9 cellular contexts compared by ENCODE assay signal in the genomic region with DNA sequence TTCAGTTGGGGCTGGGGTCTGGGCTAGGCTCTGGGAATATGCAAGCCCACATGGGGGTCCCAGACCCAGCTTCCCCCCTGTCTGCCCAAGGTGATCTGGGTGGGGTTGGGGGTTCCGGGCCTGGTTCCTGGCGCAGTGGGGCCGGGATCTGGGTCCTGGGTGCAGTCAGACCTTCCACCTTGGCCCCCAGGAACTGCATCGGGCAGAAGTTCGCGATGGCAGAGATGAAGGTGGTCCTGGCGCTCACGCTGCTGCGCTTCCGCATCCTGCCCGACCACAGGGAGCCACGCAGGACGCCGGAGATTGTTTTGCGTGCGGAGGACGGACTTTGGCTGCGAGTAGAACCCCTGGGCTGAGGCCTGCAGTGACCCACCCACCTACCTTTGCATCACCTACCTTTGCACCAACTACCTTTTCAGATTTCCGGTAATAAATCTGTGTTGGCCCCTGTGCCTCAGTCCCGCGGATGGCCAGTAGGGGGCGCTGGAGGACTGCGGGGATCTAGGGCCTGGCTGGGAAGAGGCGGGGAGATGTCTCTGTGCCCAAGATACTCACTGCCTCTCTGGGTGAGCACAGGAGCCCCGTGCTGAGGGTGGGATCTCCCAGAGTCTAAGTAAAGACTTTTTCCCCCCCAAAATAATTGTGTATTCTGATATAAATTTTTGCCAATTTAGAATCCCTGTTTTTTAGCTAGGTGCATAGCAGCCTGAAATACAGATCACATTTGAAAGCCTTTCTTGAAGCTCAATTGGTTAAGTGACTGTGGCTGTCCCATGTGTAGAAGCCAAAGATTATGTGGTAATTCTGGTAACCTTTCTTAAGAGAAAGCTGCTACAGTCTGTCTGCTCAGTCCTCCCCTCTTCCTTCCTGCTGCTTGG. TPM values are rescaled to one million over a fixed set of nuclear protein-coding genes. Genes with fewer than 3 reads are reported as not detected.
DNase-seq lines count a peak whose midpoint lies in the region; ATAC-seq and TF ChIP-seq lines count a peak whose summit lies in the region.
"Had no signal": no experiment of that assay in that cellular context is flagged by ENCODE, and none has a peak within 500 bp of the region (broad histone marks: within the 10 kb centered on the region; RNA-seq: fewer than 3 reads in every experiment).

No MANE protein-coding gene starts in this region.

- H3K4me1 Mint-ChIP-seq in Caco-2 (ENCODE audit: low read depth, unreplicated experiment) = no peaks in the 10 kb centered on the region
- no peaks in the 10 kb centered on the region for H3K4me1 Mint-ChIP-seq in activated T-helper 2 cell treated with anti-CD3 and anti-CD28 coated beads, Interferon-gamma antibody, Interleukin-2, Interleukin-4, amounts not matched to agents 10 μg/mL and 5 μg/mL and 100 μg/mL, durations not matched to agents 14 hours and 24 hours and 36 hours (ENCODE audit: low read depth)

- H3K4me1 ChIP-seq in Caco-2 (no peaks in the 10 kb centered on the region), thoracic aorta (ENCODE audit: control insufficient read depth in 1 of 2, low read depth in 2 of 2) (no peaks in the 10 kb centered on the region)

- H3K27me3 ChIP-seq in Caco-2 (replicated peaks; ENCODE audit: control insufficient read depth, insufficient read depth, low read length) (no peaks in the 10 kb centered on the region), thoracic aorta (replicated peaks; ENCODE audit: insufficient read depth) (no peaks in the 10 kb centered on the region)

- H3K9me3 ChIP-seq in Caco-2 (no peaks in the 10 kb centered on the region), thoracic aorta (no peaks in the 10 kb centered on the region)

- intact Hi-C loops in Caco-2 (cut with micrococcal nuclease; ENCODE audit: unreplicated experiment) = loop anchor here (1.0 to 10.0 kb wide), 3 partner anchors 74 to 396 kb away; no protein-coding TSS in a partner anchor
- intact Hi-C loops in activated T-helper 2 cell treated with anti-CD3 and anti-CD28 coated beads, Interferon-gamma antibody, Interleukin-2, Interleukin-4, amounts not matched to agents 10 μg/mL and 5 μg/mL and 100 μg/mL, durations not matched to agents 14 hours and 24 hours and 36 hours (cut with micrococcal nuclease) = loop anchor here (2.0 kb wide), 1 partner anchor 554 kb away; no protein-coding TSS in a partner anchor

- CTCF ChIA-PET in Caco-2 (lab: Charles Lee) (interaction anchor here (0.6 kb wide), 1 partner anchor 553 kb away, joined by 3 read pairs; no protein-coding TSS in a partner anchor), RWPE1 (lab: Yijun Ruan, JAX) (interaction anchor here (0.5 to 1.3 kb wide), 16 partner anchors 20 to 552 kb away, joined by 3 to 9 read pairs (median 3); a partner anchor contains a TSS)

- TF ChIP-seq CTCF in Caco-2 (IDR thresholded peaks at IDR 0.05; ENCODE audit: insufficient read depth in 1 of 2, low read depth in 1 of 2, low read length in 1 of 2, severe bottlenecking in 1 of 2, unreplicated experiment in 1 of 2) (peak; percentile 90 to 94), RWPE1 (conservative IDR thresholded peaks at IDR 0.05; ENCODE audit: low read depth) (peak; percentile 99), omental fat pad (IDR thresholded peaks at IDR 0.05) (peak in 2 of 3 donors; percentile 75 to 88), thoracic aorta (IDR thresholded peaks at IDR 0.05) (peak; percentile 90)

- no TSS peak for BruUV-seq in Caco-2 (replicated peaks; lab: Mats Ljungman, UMichigan)

- TF ChIP-seq RAD21 in Ishikawa (IDR thresholded peaks at IDR 0.05; ENCODE audit: low read depth) = peak; percentile 86

- POLR2A ChIA-PET in Caco-2 (lab: Charles Lee) = no interaction called here
- POLR2A ChIA-PET in RWPE1 (lab: Yijun Ruan, JAX; ENCODE audit: low non-redundant PET) = no interaction called here

- no peaks in the 10 kb centered on the region for H3K36me3 Mint-ChIP-seq in Caco-2 (ENCODE audit: insufficient read depth, unreplicated experiment)
- H3K36me3 Mint-ChIP-seq in activated T-helper 2 cell treated with anti-CD3 and anti-CD28 coated beads, Interferon-gamma antibody, Interleukin-2, Interleukin-4, amounts not matched to agents 10 μg/mL and 5 μg/mL and 100 μg/mL, durations not matched to agents 14 hours and 24 hours and 36 hours (ENCODE audit: low read depth) = no peaks in the 10 kb centered on the region

- no peaks in the 10 kb centered on the region for H3K27me3 Mint-ChIP-seq in Caco-2 (ENCODE audit: insufficient read depth, unreplicated experiment)
- H3K27me3 Mint-ChIP-seq in activated T-helper 2 cell treated with anti-CD3 and anti-CD28 coated beads, Interferon-gamma antibody, Interleukin-2, Interleukin-4, amounts not matched to agents 10 μg/mL and 5 μg/mL and 100 μg/mL, durations not matched to agents 14 hours and 24 hours and 36 hours (ENCODE audit: low read depth) = peaks cover 2% of the 10 kb centered on the region

- no peak overlapping the region for H3K27ac Mint-ChIP-seq in Caco-2 (ENCODE audit: unreplicated experiment)
- no peak overlapping the region for H3K27ac Mint-ChIP-seq in activated T-helper 2 cell treated with anti-CD3 and anti-CD28 coated beads, Interferon-gamma antibody, Interleukin-2, Interleukin-4, amounts not matched to agents 10 μg/mL and 5 μg/mL and 100 μg/mL, durations not matched to agents 14 hours and 24 hours and 36 hours

- ATAC-seq in omental fat pad (ENCODE audit: low FRiP score) (peak; percentile 77), thoracic aorta (ENCODE audit: insufficient number of reproducible peaks, low FRiP score, low read depth) (peak; percentile 12), HG03039 (IDR thresholded peaks at IDR 0.05; ENCODE audit: unreplicated experiment) (no peak)

- H3K27ac ChIP-seq in RWPE1 = no peak overlapping the region
- H3K27ac ChIP-seq in thoracic aorta = no peak overlapping the region

- H3K9me3 Mint-ChIP-seq in Caco-2 (ENCODE audit: unreplicated experiment) = no peaks in the 10 kb centered on the region
- no peaks in the 10 kb centered on the region for H3K9me3 Mint-ChIP-seq in activated T-helper 2 cell treated with anti-CD3 and anti-CD28 coated beads, Interferon-gamma antibody, Interleukin-2, Interleukin-4, amounts not matched to agents 10 μg/mL and 5 μg/mL and 100 μg/mL, durations not matched to agents 14 hours and 24 hours and 36 hours

- 0 out of 2 replicates have a peak overlapping the region, but pooled peaks have one; percentile 10 for H3K4me3 ChIP-seq in Caco-2 (ENCODE audit: low read depth, low read length)
- no peak overlapping the region for H3K4me3 ChIP-seq in thoracic aorta

- no peaks in the 10 kb centered on the region for H3K36me3 ChIP-seq in Caco-2 (ENCODE audit: control insufficient read depth, insufficient read depth, low read length)
- no peaks in the 10 kb centered on the region for H3K36me3 ChIP-seq in thoracic aorta

- H3K4me3 Mint-ChIP-seq in Caco-2 (ENCODE audit: unreplicated experiment) = no peak overlapping the region
- no peak overlapping the region for H3K4me3 Mint-ChIP-seq in activated T-helper 2 cell treated with anti-CD3 and anti-CD28 coated beads, Interferon-gamma antibody, Interleukin-2, Interleukin-4, amounts not matched to agents 10 μg/mL and 5 μg/mL and 100 μg/mL, durations not matched to agents 14 hours and 24 hours and 36 hours (ENCODE audit: low read depth)

- DNase-seq in Caco-2 (peak; percentile 69 to 87), RWPE1 (ENCODE audit: low spot score) (peak; percentile 81), foreskin melanocyte (peak; percentile 30), omental fat pad (ENCODE audit: low spot score) (peak; percentile 97), thoracic aorta (ENCODE audit: low spot score) (peak; percentile 38)
- DNase-seq in activated T-helper 2 cell treated with anti-CD3 and anti-CD28 coated beads, Interferon-gamma antibody, Interleukin-2, Interleukin-4, amounts not matched to agents 10 μg/mL and 5 μg/mL and 100 μg/mL, durations not matched to agents 14 hours and 24 hours and 36 hours (ENCODE audit: low spot score) = peak; percentile 74

- no peak for TF ChIP-seq EP300 in Ishikawa (IDR thresholded peaks at IDR 0.05; ENCODE audit: borderline replicate concordance)

TF ChIP-seq in Ishikawa, 13 proteins besides CTCF, POLR2A, EP300 and RAD21 (continues in another document):
- no peak for TF ChIP-seq FOXM1 (IDR thresholded peaks at IDR 0.05; ENCODE audit: borderline replicate concordance, low read depth)

RNA-seq across cellular contexts. Expression of a gene that starts 11.5 kb away (rescaled TPM):
- total RNA-seq in Caco-2 (2022) = 0.65 and 0.93 TPM in 2 replicates
- 0.09 and 0.14 TPM in 2 replicates for total RNA-seq in activated T-helper 2 cell treated with anti-CD3 and anti-CD28 coated beads, Interferon-gamma antibody, Interleukin-2, Interleukin-4, amounts not matched to agents 10 μg/mL and 5 μg/mL and 100 μg/mL, durations not matched to agents 14 hours and 24 hours and 36 hours
- total RNA-seq in omental fat pad = 10 to 100 TPM in 1 of 4 donors, 1 to 10 TPM in 2, under 1 TPM in 1; 0.31 to 11.5 (median 1.5) TPM
- total RNA-seq in thoracic aorta = 1 to 10 TPM in 1 of 2 donors, not detected in 1; 1.4 TPM

RNA-seq across cellular contexts. Expression of a gene that starts 14.2 kb away (rescaled TPM):
- not detected in 2 replicates for total RNA-seq in Caco-2 (2022)
- total RNA-seq in activated T-helper 2 cell treated with anti-CD3 and anti-CD28 coated beads, Interferon-gamma antibody, Interleukin-2, Interleukin-4, amounts not matched to agents 10 μg/mL and 5 μg/mL and 100 μg/mL, durations not matched to agents 14 hours and 24 hours and 36 hours = not detected in 2 replicates
- not detected for total RNA-seq in omental fat pad
- total RNA-seq in thoracic aorta = not detected
- total RNA-seq: T-helper 2 cell treated with Interferon-gamma antibody and Interleukin-4, amounts not matched to agents 100 ng/mL and 5 ng/mL, for 36 hours had no signal

RNA-seq across cellular contexts. Expression of a gene that starts 43.6 kb away (rescaled TPM):
- total RNA-seq in Caco-2 (2022) (0.16 and 0.39 TPM in 2 replicates), omental fat pad (10 to 100 TPM in 2 of 4 donors, 1 to 10 TPM in 2; 3.0 to 58.6 (median 11.9) TPM), thoracic aorta (1 to 10 TPM; 4.6 to 4.7 TPM)
- total RNA-seq in activated T-helper 2 cell treated with anti-CD3 and anti-CD28 coated beads, Interferon-gamma antibody, Interleukin-2, Interleukin-4, amounts not matched to agents 10 μg/mL and 5 μg/mL and 100 μg/mL, durations not matched to agents 14 hours and 24 hours and 36 hours = not detected in 2 replicates
- total RNA-seq: T-helper 2 cell treated with Interferon-gamma antibody and Interleukin-4, amounts not matched to agents 100 ng/mL and 5 ng/mL, for 36 hours had no signal

Comparison
In these comparisons a context has a peak if more than half of its experiments do, and no peak if none do; other contexts are left out.
1. DNase-seq: peak in every context shown above with its lines; median percentile 97 in omental fat pad; 81 in RWPE1; 78 in Caco-2; 74 in activated T-helper 2 cell treated with anti-CD3 and anti-CD28 coated beads, Interferon-gamma antibody, Interleukin-2, Interleukin-4, amounts not matched to agents 10 μg/mL and 5 μg/mL and 100 μg/mL, durations not matched to agents 14 hours and 24 hours and 36 hours; 38 in thoracic aorta; 30 in foreskin melanocyte.